10 cellular contexts compared by ENCODE assay signal in genomic region chr1:33050221-33051076, GRCh38. TPM values are rescaled to one million over a fixed set of nuclear protein-coding genes. Genes with fewer than 3 reads are reported as not detected.
DNase-seq lines count a peak whose midpoint lies in the region; ATAC-seq and TF ChIP-seq lines count a peak whose summit lies in the region.
"Had no signal": no experiment of that assay in that cellular context is flagged by ENCODE, and none has a peak within 500 bp of the region (broad histone marks: within the 10 kb centered on the region; RNA-seq: fewer than 3 reads in every experiment).

No MANE protein-coding gene starts in this region.

- WGBS in testis, 2 donors: 67 to 68% methylated on average over 14 to 17 of the region's 17 CpGs

- H3K36me3 ChIP-seq in HAP-1 (replicated peaks) (no peaks in the 10 kb centered on the region), testis (ENCODE audit: low read depth, missing control alignments) (no peaks in the 10 kb centered on the region)

- peak; percentile 98 for DNase-seq in EH (ENCODE audit: low read depth)
- peak; percentile 86 for DNase-seq in NB4 (ENCODE audit: low read depth)
- no peak for DNase-seq in caudate nucleus (lab: John Stamatoyannopoulos, UW)
- DNase-seq in omental fat pad (ENCODE audit: low spot score): no peak
- no peak for DNase-seq in HAP-1 (ENCODE audit: low spot score in 2 of 2)
- DNase-seq in testis: no peak
- DNase-seq: left cardiac atrium; stimulated activated CD4-positive, alpha-beta T cell treated with anti-CD3 and anti-CD28 coated beads, Interleukin-1b, Interleukin-23, amount 100 ng/mL, for 48 hours had no signal

- H3K4me3 ChIP-seq in NB4 (ENCODE audit: low read depth, low read length): peak overlapping the region; percentile 34
- H3K4me3 ChIP-seq in HAP-1: no peak overlapping the region
- H3K4me3 ChIP-seq in testis: no peak overlapping the region

- in situ Hi-C loops in HAP-1 (cut with MboI; ENCODE audit: low sequenced_read_pairs): no loop called here

- H3K4me1 ChIP-seq in HAP-1 (no peaks in the 10 kb centered on the region), testis (peaks cover 3% of the 10 kb centered on the region)

- H3K9me3 ChIP-seq in HAP-1 (peaks cover 6% of the 10 kb centered on the region; the same call in 1 of the 2 replicates), testis (no peaks in the 10 kb centered on the region)

- H3K27me3 ChIP-seq in HAP-1 (ENCODE audit: low read depth) (no peaks in the 10 kb centered on the region), testis (no peaks in the 10 kb centered on the region)

- H3K27ac ChIP-seq in caudate nucleus (ENCODE audit: low read depth, low read length): peak overlapping the region; percentile 14
- no peak overlapping the region for H3K27ac ChIP-seq in testis

- TF ChIP-seq CTCF in NB4 (IDR thresholded peaks at IDR 0.05; ENCODE audit: low read depth, low read length): peak; percentile 41
- no peak for TF ChIP-seq CTCF in omental fat pad (IDR thresholded peaks at IDR 0.05)
- no peak for TF ChIP-seq CTCF in testis (IDR thresholded peaks at IDR 0.05)

- intact Hi-C loops in testis (cut with DNase I; ENCODE audit: low total_unique reads): loop anchor here (10.0 kb wide), 1 partner anchor 116 kb away; no protein-coding TSS in a partner anchor

- peak; percentile 44 for ATAC-seq in omental fat pad (ENCODE audit: low FRiP score)
- ATAC-seq in HG03095 (IDR thresholded peaks at IDR 0.05; ENCODE audit: unreplicated experiment): no peak
- ATAC-seq in HG02973 (IDR thresholded peaks at IDR 0.05; ENCODE audit: unreplicated experiment): no peak

- TF ChIP-seq POLR2A in NB4 (IDR thresholded peaks at IDR 0.05; ENCODE audit: extremely low read depth, insufficient read length) (no peak), testis (IDR thresholded peaks at IDR 0.05) (no peak)

RNA-seq across cellular contexts. Expression of gene AK2, which starts 13.8 kb away (rescaled TPM):
- total RNA-seq in omental fat pad (100 to 1,000 TPM; 146 to 297 (median 161) TPM), testis (100 to 1,000 TPM; 181 to 219 TPM)
- 144 TPM for polyA plus RNA-seq in testis (ENCODE audit: insufficient read depth, low read depth, low replicate concordance)

RNA-seq across cellular contexts. Expression of gene AZIN2, which starts 30.5 kb away (rescaled TPM):
- total RNA-seq in omental fat pad: 1 to 10 TPM; 1.8 to 5.3 (median 3.5) TPM
- total RNA-seq in testis: 10 to 100 TPM; 38.2 to 68.7 TPM
- polyA plus RNA-seq in testis (ENCODE audit: insufficient read depth, low read depth, low replicate concordance): 56.9 TPM

Comparison
In these comparisons a context has a peak if more than half of its experiments do, and no peak if none do; other contexts are left out.
1. DNase-seq: peak in EH (single experiment) and NB4 (single experiment); none in caudate nucleus (0 of 61), omental fat pad (single experiment), HAP-1 (0 of 2) and testis (single experiment).
2. RNA of gene AZIN2, which starts 30.5 kb away (total RNA-seq): 38.2 to 68.7 TPM in testis; 1.8 to 5.3 TPM in omental fat pad; every median in the first group is over 4 times any median in the second.